ENCODE assay signal across 5 cellular contexts in genomic region chr22:48401523-48401922, GRCh38.
DNase-seq lines count a peak whose midpoint lies in the region; TF ChIP-seq lines count a peak whose summit lies in the region.
"Not testable (repeated sequence)": the region's sequence is repeated elsewhere in the genome, so short reads cannot be mapped to it uniquely, and the experiment has no call there.

No MANE protein-coding gene starts in this region.

- not testable (repeated sequence) for H3K27ac ChIP-seq in HEK293 (ENCODE audit: extremely low read depth, low read depth, low read length)

- H3K4me1 ChIP-seq in HEK293 (ENCODE audit: control insufficient read depth, insufficient read depth, low read length): not testable (repeated sequence)

- DNase-seq in activated effector memory CD4-positive, alpha-beta T cell treated with anti-CD3 and anti-CD28 coated beads, Interleukin-2, amount 50 U/mL, for 16 hours: peak; percentile 13
- DNase-seq in mesenteric fat pad (ENCODE audit: low spot score) (peak; percentile 28), osteocyte (ENCODE audit: extremely low spot score, unreplicated experiment) (peak; percentile 23), ureter (ENCODE audit: low spot score) (peak; percentile 5)

- not testable (repeated sequence) for H3K27ac Mint-ChIP-seq in osteocyte (ENCODE audit: unreplicated experiment)

- not testable (repeated sequence) for H3K9me3 Mint-ChIP-seq in osteocyte (ENCODE audit: unreplicated experiment)

- CTCF ChIA-PET in HEK293 (lab: Yijun Ruan, JAX): not testable (repeated sequence)

- H3K4me3 ChIP-seq in HEK293 (ENCODE audit: low read depth, low read length): not testable (repeated sequence)

- not testable (repeated sequence) for H3K36me3 Mint-ChIP-seq in osteocyte (ENCODE audit: unreplicated experiment)

- POLR2A ChIA-PET in HEK293 (lab: Yijun Ruan, JAX): not testable (repeated sequence)

- H3K27me3 Mint-ChIP-seq in osteocyte (ENCODE audit: unreplicated experiment): not testable (repeated sequence)

- H3K4me3 Mint-ChIP-seq in osteocyte (ENCODE audit: unreplicated experiment): not testable (repeated sequence)

- not testable (repeated sequence) for H3K9me3 ChIP-seq in HEK293 (ENCODE audit: control insufficient read depth, insufficient read depth, low read depth, low read length)

- H3K36me3 ChIP-seq in HEK293 (ENCODE audit: control insufficient read depth in 2 of 2, insufficient read depth in 1 of 2, low read length in 2 of 2): not testable (repeated sequence)

- TF ChIP-seq CTCF in HEK293 (tag by site-specific recombination; IDR thresholded peaks at IDR 0.05); osteocyte (IDR thresholded peaks at IDR 0.05): not testable (repeated sequence)

- H3K4me1 Mint-ChIP-seq in osteocyte (ENCODE audit: unreplicated experiment): not testable (repeated sequence)

TF ChIP-seq in HEK293, 187 proteins besides CTCF, POLR2A, EP300 and RAD21:
- peak; percentile 64 for TF ChIP-seq ZNF366 (tag by site-specific recombination; conservative IDR thresholded peaks at IDR 0.05)
